ENCODE assay signal across 19 cellular contexts in the genomic region with DNA sequence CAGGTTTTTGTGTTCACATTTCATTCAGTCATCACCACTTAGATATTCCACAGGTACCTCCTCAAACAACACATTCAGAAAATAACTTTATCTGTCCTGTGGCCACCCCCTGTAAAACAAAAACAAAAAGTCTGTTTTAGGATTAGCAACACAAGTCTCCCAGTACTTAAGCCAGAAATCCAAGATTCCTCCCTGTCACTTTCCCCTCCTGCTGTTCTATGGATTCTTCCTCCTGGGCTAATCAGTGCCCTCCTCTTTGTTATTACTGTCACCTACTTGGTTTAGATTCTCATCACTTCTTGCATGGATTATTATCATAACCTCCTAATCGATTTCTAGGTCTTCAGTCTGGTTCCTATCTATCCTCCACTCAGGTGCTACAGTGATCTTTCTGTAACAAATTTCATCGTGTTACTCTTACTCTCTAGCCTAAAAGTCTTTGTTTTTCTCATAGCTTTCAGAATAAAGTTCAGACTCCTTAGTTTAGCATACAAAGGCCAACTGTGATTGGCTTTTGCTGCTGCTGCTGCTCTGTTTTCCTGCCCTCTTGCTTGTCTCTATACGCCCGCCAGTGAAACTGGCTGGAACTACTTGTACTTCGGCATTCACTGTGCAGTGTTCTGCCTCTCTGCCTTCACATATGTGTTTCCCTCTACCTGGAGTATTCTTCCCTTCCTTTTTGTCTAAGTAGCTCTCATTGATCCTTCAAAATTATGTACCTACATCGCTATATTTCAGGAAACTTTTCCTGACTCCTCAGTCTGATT. TPM values are rescaled to one million over a fixed set of nuclear protein-coding genes. Genes with fewer than 3 reads are reported as not detected.
DNase-seq lines count a peak whose midpoint lies in the region; ATAC-seq and TF ChIP-seq lines count a peak whose summit lies in the region.
"Had no signal": no experiment of that assay in that cellular context is flagged by ENCODE, and none has a peak within 500 bp of the region (broad histone marks: within the 10 kb centered on the region; RNA-seq: fewer than 3 reads in every experiment).

No MANE protein-coding gene starts in this region.

- ATAC-seq in HG02588 (IDR thresholded peaks at IDR 0.05; ENCODE audit: unreplicated experiment), result no peak
- ATAC-seq: HCT116, K562 had no signal

- POLR2A ChIA-PET in activated CD4-positive, alpha-beta T cell treated with anti-CD3 and anti-CD28 coated beads, Interleukin-2, amount 10 ng/mL, durations not matched to agents 7 days and 5 days (lab: Charles Lee), result no interaction called here
- POLR2A ChIA-PET in HEK293T (lab: Yijun Ruan, JAX), result no interaction called here

- peaks cover 4% of the 10 kb centered on the region for H3K9me3 Mint-ChIP-seq in activated CD4-positive, alpha-beta T cell treated with anti-CD3 and anti-CD28 coated beads, Interleukin-2, amount 10 ng/mL, durations not matched to agents 24 days and 14 days
- no peaks in the 10 kb centered on the region for H3K9me3 Mint-ChIP-seq in activated CD4-positive, alpha-beta T cell treated with anti-CD3 and anti-CD28 coated beads, Interleukin-2, amount 10 ng/mL, durations not matched to agents 7 days and 5 days

- no peaks in the 10 kb centered on the region for H3K36me3 Mint-ChIP-seq in activated CD4-positive, alpha-beta T cell treated with anti-CD3 and anti-CD28 coated beads, Interleukin-2, amount 10 ng/mL, durations not matched to agents 24 days and 14 days (ENCODE audit: low read depth)
- H3K36me3 Mint-ChIP-seq in activated CD4-positive, alpha-beta T cell treated with anti-CD3 and anti-CD28 coated beads, Interleukin-2, amount 10 ng/mL, durations not matched to agents 7 days and 5 days (ENCODE audit: low read depth), result no peaks in the 10 kb centered on the region
- H3K36me3 Mint-ChIP-seq: CD14-positive monocyte had no signal

- peaks cover 5% of the 10 kb centered on the region for H3K27me3 Mint-ChIP-seq in activated CD4-positive, alpha-beta T cell treated with anti-CD3 and anti-CD28 coated beads, Interleukin-2, amount 10 ng/mL, durations not matched to agents 24 days and 14 days
- peaks cover 6% of the 10 kb centered on the region for H3K27me3 Mint-ChIP-seq in activated CD4-positive, alpha-beta T cell treated with anti-CD3 and anti-CD28 coated beads, Interleukin-2, amount 10 ng/mL, durations not matched to agents 7 days and 5 days

- DNase-seq in activated CD4-positive, alpha-beta T cell treated with anti-CD3 and anti-CD28 coated beads, Interleukin-2, amount 10 ng/mL, durations not matched to agents 24 days and 14 days, result peak; percentile 14
- no peak for DNase-seq in activated CD4-positive, alpha-beta T cell treated with anti-CD3 and anti-CD28 coated beads, Interleukin-2, amount 10 ng/mL, durations not matched to agents 7 days and 5 days
- DNase-seq in globus pallidus (ENCODE audit: low spot score), result peak; percentile 52
- DNase-seq in midbrain (lab: John Stamatoyannopoulos, UW), result peak; percentile 35
- peak; percentile 59 for DNase-seq in superior temporal gyrus (ENCODE audit: extremely low spot score)
- no peak for DNase-seq in HEK293T (ENCODE audit: extremely low spot score)
- no peak for DNase-seq in DMS 273 (lab: John Stamatoyannopoulos, UW; ENCODE audit: unreplicated experiment)
- DNase-seq: AML-193; DMS79 treated with DMSO at 0.1 percent for 48 hours; NCI-H1092 treated with DMSO at 0.1 percent for 48 hours; NCI-H2081; NCI-H2171 treated with DMSO at 0.1 percent for 48 hours; NCI-H446; NK-92 treated with Interleukin-12 subunit alpha and Interleukin-12 subunit beta, amount 100 ng/mL, for 24 hours; SHP77 treated with DMSO at 0.1 percent for 48 hours had no signal

- intact Hi-C loops in activated CD4-positive, alpha-beta T cell treated with anti-CD3 and anti-CD28 coated beads, Interleukin-2, amount 10 ng/mL, durations not matched to agents 24 days and 14 days (cut with micrococcal nuclease), result no loop called here

- CTCF ChIA-PET in activated CD4-positive, alpha-beta T cell treated with anti-CD3 and anti-CD28 coated beads, Interleukin-2, amount 10 ng/mL, durations not matched to agents 7 days and 5 days (lab: Charles Lee), result no interaction called here
- CTCF ChIA-PET in HEK293T (lab: Yijun Ruan, JAX), result no interaction called here

- no peak overlapping the region for H3K27ac Mint-ChIP-seq in activated CD4-positive, alpha-beta T cell treated with anti-CD3 and anti-CD28 coated beads, Interleukin-2, amount 10 ng/mL, durations not matched to agents 24 days and 14 days
- H3K27ac Mint-ChIP-seq in activated CD4-positive, alpha-beta T cell treated with anti-CD3 and anti-CD28 coated beads, Interleukin-2, amount 10 ng/mL, durations not matched to agents 7 days and 5 days, result no peak overlapping the region
- H3K27ac Mint-ChIP-seq: CD14-positive monocyte had no signal

- no peaks in the 10 kb centered on the region for H3K4me1 Mint-ChIP-seq in activated CD4-positive, alpha-beta T cell treated with anti-CD3 and anti-CD28 coated beads, Interleukin-2, amount 10 ng/mL, durations not matched to agents 24 days and 14 days
- H3K4me1 Mint-ChIP-seq in activated CD4-positive, alpha-beta T cell treated with anti-CD3 and anti-CD28 coated beads, Interleukin-2, amount 10 ng/mL, durations not matched to agents 7 days and 5 days, result no peaks in the 10 kb centered on the region
- H3K4me1 Mint-ChIP-seq: CD14-positive monocyte had no signal

- no peak overlapping the region for H3K4me3 Mint-ChIP-seq in activated CD4-positive, alpha-beta T cell treated with anti-CD3 and anti-CD28 coated beads, Interleukin-2, amount 10 ng/mL, durations not matched to agents 24 days and 14 days
- H3K4me3 Mint-ChIP-seq in activated CD4-positive, alpha-beta T cell treated with anti-CD3 and anti-CD28 coated beads, Interleukin-2, amount 10 ng/mL, durations not matched to agents 7 days and 5 days, result no peak overlapping the region
- H3K4me3 Mint-ChIP-seq: CD14-positive monocyte had no signal

TF ChIP-seq in HEK293T, 16 proteins besides CTCF, POLR2A, EP300 and RAD21:
- TF ChIP-seq SUZ12 (IDR thresholded peaks at IDR 0.05), result no peak
- no peak for TF ChIP-seq HDGF (IDR thresholded peaks at IDR 0.05; ENCODE audit: borderline replicate concordance)
- TF ChIP-seq FOXA1 (IDR thresholded peaks at IDR 0.05), result no peak
- TF ChIP-seq LEF1 (IDR thresholded peaks at IDR 0.05; ENCODE audit: borderline replicate concordance), result no peak
- TF ChIP-seq ZNF384 (IDR thresholded peaks at IDR 0.05), result no peak
- no peak for TF ChIP-seq FOXK2 (IDR thresholded peaks at IDR 0.05)
- no peak for TF ChIP-seq FOXM1 (IDR thresholded peaks at IDR 0.05; ENCODE audit: borderline replicate concordance)
- no peak for TF ChIP-seq BHLHE40 (IDR thresholded peaks at IDR 0.05; ENCODE audit: borderline replicate concordance)
- no peak for TF ChIP-seq L3MBTL2 (conservative IDR thresholded peaks at IDR 0.05)
- no peak for TF ChIP-seq TARDBP (IDR thresholded peaks at IDR 0.05)
- TF ChIP-seq SP1 (IDR thresholded peaks at IDR 0.05), result no peak

RNA-seq across cellular contexts. Expression of gene PPP2R3A, which starts 32.2 kb away (rescaled TPM):
- 0.28 and 0.49 TPM in 2 replicates for total RNA-seq in activated CD4-positive, alpha-beta T cell treated with anti-CD3 and anti-CD28 coated beads, Interleukin-2, amount 10 ng/mL, durations not matched to agents 24 days and 14 days
- total RNA-seq in activated CD4-positive, alpha-beta T cell treated with anti-CD3 and anti-CD28 coated beads, Interleukin-2, amount 10 ng/mL, durations not matched to agents 7 days and 5 days, result under 1 TPM; 0.04 to 0.07 TPM

Comparison
In these comparisons a context has a peak if more than half of its experiments do, and no peak if none do; other contexts are left out.
1. DNase-seq: peak in activated CD4-positive, alpha-beta T cell treated with anti-CD3 and anti-CD28 coated beads, Interleukin-2, amount 10 ng/mL, durations not matched to agents 24 days and 14 days (single experiment), globus pallidus (single experiment), midbrain (single experiment) and superior temporal gyrus (single experiment); none in activated CD4-positive, alpha-beta T cell treated with anti-CD3 and anti-CD28 coated beads, Interleukin-2, amount 10 ng/mL, durations not matched to agents 7 days and 5 days (single experiment), HEK293T (single experiment) and DMS 273 (single experiment).